ENCODE assay signal across 8 cellular contexts in genomic region chr19:56111601-56112312, GRCh38. TPM values are rescaled to one million over a fixed set of nuclear protein-coding genes. Genes with fewer than 3 reads are reported as not detected.
DNase-seq lines count a peak whose midpoint lies in the region; ATAC-seq lines count a peak whose summit lies in the region.

No MANE protein-coding gene starts in this region.

- ATAC-seq in GM19468 (IDR thresholded peaks at IDR 0.05; ENCODE audit: extremely low read depth, unreplicated experiment), result peak; percentile 79

- DNase-seq in CD4-positive, alpha-beta memory T cell, result no peak
- peak; percentile 65 for DNase-seq in LHCN-M2 (ENCODE audit: low read depth)
- DNase-seq in activated naive CD4-positive, alpha-beta T cell treated with anti-CD3 and anti-CD28 coated beads, Interleukin-2, amount 10 ng/mL, durations not matched to agents 7 days and 5 days, result peak; percentile 63
- DNase-seq in lung microvascular endothelial cell (ENCODE audit: low read depth in 2 of 2), result peak; percentile 31 to 43
- DNase-seq in stimulated activated CD8-positive, alpha-beta memory T cell treated with anti-CD3 and anti-CD28 coated beads, Interleukin-7, amount 100 ng/mL, for 1 hour (ENCODE audit: low read depth in 2 of 2), result peak; percentile 8 to 11
- no peak for DNase-seq in midbrain (lab: John Stamatoyannopoulos, UW)
- DNase-seq in NCI-H187 (lab: John Stamatoyannopoulos, UW), result no peak

- no peaks in the 10 kb centered on the region for H3K27me3 ChIP-seq in CD4-positive, alpha-beta memory T cell (ENCODE audit: insufficient read depth, low read length)

- peaks cover 12% of the 10 kb centered on the region for H3K4me1 ChIP-seq in CD4-positive, alpha-beta memory T cell (ENCODE audit: insufficient read depth, low read length)

- no peak overlapping the region for H3K4me3 ChIP-seq in CD4-positive, alpha-beta memory T cell (ENCODE audit: low read length in 2 of 2)

- H3K36me3 ChIP-seq in CD4-positive, alpha-beta memory T cell (ENCODE audit: insufficient read depth, low read length), result no peaks in the 10 kb centered on the region

- peaks cover 0 to 2% of the 10 kb centered on the region in 2 donors for H3K36me3 Mint-ChIP-seq in CD4-positive, alpha-beta memory T cell
- H3K36me3 Mint-ChIP-seq in activated naive CD4-positive, alpha-beta T cell treated with anti-CD3 and anti-CD28 coated beads, Interleukin-2, amount 10 ng/mL, durations not matched to agents 7 days and 5 days, result peaks cover 11% of the 10 kb centered on the region

- no peaks in the 10 kb centered on the region for H3K9me3 Mint-ChIP-seq in CD4-positive, alpha-beta memory T cell
- no peaks in the 10 kb centered on the region for H3K9me3 Mint-ChIP-seq in activated naive CD4-positive, alpha-beta T cell treated with anti-CD3 and anti-CD28 coated beads, Interleukin-2, amount 10 ng/mL, durations not matched to agents 7 days and 5 days

- intact Hi-C loops in CD4-positive, alpha-beta memory T cell (cut with micrococcal nuclease), result no loop called here

- POLR2A ChIA-PET in CD4-positive, alpha-beta memory T cell (lab: Charles Lee; ENCODE audit: partially characterized antibody), result interaction anchor here (0.9 kb wide), 1 partner anchor 9 kb away, joined by 4 read pairs; the partner anchor contains the start of gene ZNF787

- no peak overlapping the region for H3K4me3 Mint-ChIP-seq in CD4-positive, alpha-beta memory T cell
- H3K4me3 Mint-ChIP-seq in activated naive CD4-positive, alpha-beta T cell treated with anti-CD3 and anti-CD28 coated beads, Interleukin-2, amount 10 ng/mL, durations not matched to agents 7 days and 5 days, result no peak overlapping the region

- peaks cover 25 to 66% (median 36%) of the 10 kb centered on the region in 4 donors for H3K4me1 Mint-ChIP-seq in CD4-positive, alpha-beta memory T cell
- peaks cover 58% of the 10 kb centered on the region for H3K4me1 Mint-ChIP-seq in activated naive CD4-positive, alpha-beta T cell treated with anti-CD3 and anti-CD28 coated beads, Interleukin-2, amount 10 ng/mL, durations not matched to agents 7 days and 5 days

- peak overlapping the region in 4 of 7 donors; percentile 29 to 76 (median 44) for H3K27ac Mint-ChIP-seq in CD4-positive, alpha-beta memory T cell
- H3K27ac Mint-ChIP-seq in activated naive CD4-positive, alpha-beta T cell treated with anti-CD3 and anti-CD28 coated beads, Interleukin-2, amount 10 ng/mL, durations not matched to agents 7 days and 5 days, result peak overlapping the region; percentile 75

- no peaks in the 10 kb centered on the region for H3K27me3 Mint-ChIP-seq in CD4-positive, alpha-beta memory T cell
- H3K27me3 Mint-ChIP-seq in activated naive CD4-positive, alpha-beta T cell treated with anti-CD3 and anti-CD28 coated beads, Interleukin-2, amount 10 ng/mL, durations not matched to agents 7 days and 5 days, result no peaks in the 10 kb centered on the region

- H3K27ac ChIP-seq in CD4-positive, alpha-beta memory T cell (ENCODE audit: low read depth, low read length), result no peak overlapping the region

- H3K9me3 ChIP-seq in CD4-positive, alpha-beta memory T cell (ENCODE audit: control insufficient read depth in 1 of 2, low read length in 2 of 2), result no peaks in the 10 kb centered on the region

- CTCF ChIA-PET in CD4-positive, alpha-beta memory T cell (lab: Charles Lee; ENCODE audit: partially characterized antibody), result no interaction called here
- CTCF ChIA-PET in activated naive CD4-positive, alpha-beta T cell treated with anti-CD3 and anti-CD28 coated beads, Interleukin-2, amount 10 ng/mL, durations not matched to agents 7 days and 5 days (lab: Charles Lee), result interaction anchor here (1.2 kb wide), 1 partner anchor 141 kb away, joined by 3 read pairs; no protein-coding TSS in a partner anchor

RNA-seq across cellular contexts. Expression of gene ZNF787, which starts 9.3 kb away (rescaled TPM):
- total RNA-seq in CD4-positive, alpha-beta memory T cell, result 10 to 100 TPM; 29.6 to 34.1 TPM
- 1 to 10 TPM in 1 of 2 donors, under 1 TPM in 1; 0.67 to 3.1 TPM for polyA plus RNA-seq in CD4-positive, alpha-beta memory T cell
- total RNA-seq in LHCN-M2 (2014; rRNA removed), result 25.8 and 26.9 TPM in 2 replicates
- polyA plus RNA-seq in LHCN-M2 (2012), result 27.7 TPM
- 20.9 and 31.0 TPM in 2 replicates for total RNA-seq in lung microvascular endothelial cell

RNA-seq across cellular contexts. Expression of gene ZNF444, which starts 29.3 kb away (rescaled TPM):
- 10 to 100 TPM; 33.2 to 42.8 TPM for total RNA-seq in CD4-positive, alpha-beta memory T cell
- 10 to 100 TPM in 1 of 2 donors, 1 to 10 TPM in 1; 6.2 to 20.8 TPM for polyA plus RNA-seq in CD4-positive, alpha-beta memory T cell
- total RNA-seq in LHCN-M2 (2014; rRNA removed) (35.4 and 42.6 TPM in 2 replicates), lung microvascular endothelial cell (8.1 and 12.5 TPM in 2 replicates)
- 18.4 TPM for polyA plus RNA-seq in LHCN-M2 (2012)

Comparison
In these comparisons a context has a peak if more than half of its experiments do, and no peak if none do; other contexts are left out.
1. DNase-seq: peak in LHCN-M2 (single experiment), activated naive CD4-positive, alpha-beta T cell treated with anti-CD3 and anti-CD28 coated beads, Interleukin-2, amount 10 ng/mL, durations not matched to agents 7 days and 5 days (single experiment), lung microvascular endothelial cell (2 of 2) and stimulated activated CD8-positive, alpha-beta memory T cell treated with anti-CD3 and anti-CD28 coated beads, Interleukin-7, amount 100 ng/mL, for 1 hour (2 of 2); none in CD4-positive, alpha-beta memory T cell (0 of 5), midbrain (single experiment) and NCI-H187 (0 of 2).